In the genomic region with DNA sequence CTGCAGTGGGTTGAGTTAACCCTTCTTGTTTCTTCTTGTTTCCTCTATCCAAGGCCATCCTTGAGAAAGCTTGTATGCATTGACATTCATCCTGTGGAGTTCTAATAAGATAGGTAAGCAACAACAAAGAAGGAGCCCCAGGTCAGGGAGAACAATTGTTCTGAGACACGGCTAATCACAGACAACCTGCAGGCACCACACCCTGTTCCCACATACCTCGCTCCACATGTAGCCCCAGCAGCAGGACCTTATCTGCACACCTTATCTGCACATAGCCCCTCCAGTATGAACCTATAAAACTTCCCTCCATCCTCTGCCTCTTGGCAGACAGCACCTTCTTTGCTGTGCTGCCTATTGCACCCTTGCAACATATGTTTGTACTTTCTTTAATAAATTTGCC, we compare ENCODE assay signal across 12 cellular contexts.
"Had no signal": no experiment of that assay in that cellular context is flagged by ENCODE, and none has a peak within 500 bp of the region (broad histone marks: within the 10 kb centered on the region; RNA-seq: fewer than 3 reads in every experiment).

No MANE protein-coding gene starts in this region.

- H3K4me3 Mint-ChIP-seq: activated CD4-positive, alpha-beta T cell treated with anti-CD3 and anti-CD28 coated beads, Interleukin-2, amount 10 ng/mL, durations not matched to agents 7 days and 5 days; activated naive CD8-positive, alpha-beta T cell treated with anti-CD3 and anti-CD28 coated beads for 36 hours; brain; natural killer cell; stimulated activated naive CD8-positive, alpha-beta T cell treated with anti-CD3 and anti-CD28 coated beads, Interleukin-15, amount 100 ng/mL, for 72 hours had no signal

- H3K36me3 Mint-ChIP-seq: activated naive CD8-positive, alpha-beta T cell treated with anti-CD3 and anti-CD28 coated beads for 36 hours; brain; natural killer cell had no signal

- DNase-seq: activated CD4-positive, alpha-beta T cell treated with anti-CD3 and anti-CD28 coated beads, Interleukin-2, amount 10 ng/mL, durations not matched to agents 7 days and 5 days; activated CD8-positive, alpha-beta memory T cell treated with anti-CD3 and anti-CD28 coated beads, Interleukin-2, amount 50 U/mL, for 48 hours; activated naive CD8-positive, alpha-beta T cell treated with anti-CD3 and anti-CD28 coated beads for 36 hours; amygdala; cerebellar nuclear complex; effector CD8-positive, alpha-beta T cell; natural killer cell; stimulated activated naive CD8-positive, alpha-beta T cell treated with anti-CD3 and anti-CD28 coated beads, Interleukin-15, amount 100 ng/mL, for 72 hours; testis had no signal

- H3K9me3 ChIP-seq: gastroesophageal sphincter, testis had no signal

- ATAC-seq: gastroesophageal sphincter; left lobe of liver; natural killer cell; stimulated activated naive CD8-positive, alpha-beta T cell treated with anti-CD3 and anti-CD28 coated beads, Interleukin-15, amount 100 ng/mL, for 72 hours had no signal

- H3K4me1 Mint-ChIP-seq: activated CD4-positive, alpha-beta T cell treated with anti-CD3 and anti-CD28 coated beads, Interleukin-2, amount 10 ng/mL, durations not matched to agents 7 days and 5 days; activated naive CD8-positive, alpha-beta T cell treated with anti-CD3 and anti-CD28 coated beads for 36 hours; brain; natural killer cell; stimulated activated naive CD8-positive, alpha-beta T cell treated with anti-CD3 and anti-CD28 coated beads, Interleukin-15, amount 100 ng/mL, for 72 hours had no signal

- H3K27me3 Mint-ChIP-seq: activated CD4-positive, alpha-beta T cell treated with anti-CD3 and anti-CD28 coated beads, Interleukin-2, amount 10 ng/mL, durations not matched to agents 7 days and 5 days; activated naive CD8-positive, alpha-beta T cell treated with anti-CD3 and anti-CD28 coated beads for 36 hours; brain; stimulated activated naive CD8-positive, alpha-beta T cell treated with anti-CD3 and anti-CD28 coated beads, Interleukin-15, amount 100 ng/mL, for 72 hours had no signal

- H3K27me3 ChIP-seq: gastroesophageal sphincter, testis had no signal

- H3K36me3 ChIP-seq: gastroesophageal sphincter had no signal

- H3K27ac Mint-ChIP-seq: activated CD4-positive, alpha-beta T cell treated with anti-CD3 and anti-CD28 coated beads, Interleukin-2, amount 10 ng/mL, durations not matched to agents 7 days and 5 days; activated naive CD8-positive, alpha-beta T cell treated with anti-CD3 and anti-CD28 coated beads for 36 hours; brain; natural killer cell; stimulated activated naive CD8-positive, alpha-beta T cell treated with anti-CD3 and anti-CD28 coated beads, Interleukin-15, amount 100 ng/mL, for 72 hours had no signal

- H3K9me3 Mint-ChIP-seq: activated CD4-positive, alpha-beta T cell treated with anti-CD3 and anti-CD28 coated beads, Interleukin-2, amount 10 ng/mL, durations not matched to agents 7 days and 5 days; activated naive CD8-positive, alpha-beta T cell treated with anti-CD3 and anti-CD28 coated beads for 36 hours; natural killer cell; stimulated activated naive CD8-positive, alpha-beta T cell treated with anti-CD3 and anti-CD28 coated beads, Interleukin-15, amount 100 ng/mL, for 72 hours had no signal

- H3K27ac ChIP-seq: gastroesophageal sphincter, testis had no signal

- H3K4me3 ChIP-seq: gastroesophageal sphincter, testis had no signal

- H3K4me1 ChIP-seq: gastroesophageal sphincter, testis had no signal
